ENCODE assay signal across 24 cellular contexts in genomic region chr1:168438626-168439025, GRCh38.
"Had no signal": no experiment of that assay in that cellular context is flagged by ENCODE, and none has a peak within 500 bp of the region (broad histone marks: within the 10 kb centered on the region; RNA-seq: fewer than 3 reads in every experiment).

No MANE protein-coding gene starts in this region.

- H3K27me3 ChIP-seq: breast epithelium, heart left ventricle, neutrophil, ovary, spleen, vagina had no signal

- H3K9me3 ChIP-seq: breast epithelium, heart left ventricle, lower lobe of right lung, neutrophil, ovary, prostate gland, spleen, thoracic aorta, vagina had no signal

- DNase-seq: activated CD4-positive, alpha-beta T cell treated with anti-CD3 and anti-CD28 coated beads, Interleukin-2, amount 10 ng/mL, durations not matched to agents 7 days and 5 days; activated CD4-positive, CD25-positive, alpha-beta regulatory T cell treated with anti-CD3 and anti-CD28 coated beads, Interleukin-2, amount 50 U/mL, for 72 hours; activated CD8-positive, alpha-beta memory T cell treated with anti-CD3 and anti-CD28 coated beads, Interleukin-2, amount 50 U/mL, for 4 hours; activated effector memory CD4-positive, alpha-beta T cell treated with anti-CD3 and anti-CD28 coated beads, Interleukin-2, amount 50 U/mL, for 16 hours; activated T-cell treated with anti-CD3 and anti-CD28 coated beads, Interleukin-2, amount 50 U/mL, for 48 hours; amniotic stem cell; cerebellar nuclear complex; endodermal cell; heart left ventricle; lower lobe of right lung; naive B cell; ovary; spleen; stimulated activated CD4-positive, alpha-beta T cell treated with anti-CD3 and anti-CD28 coated beads, Interleukin-4, amount 100 ng/mL, for 1 hour; stimulated activated naive CD4-positive, alpha-beta T cell treated with Interleukin-2 at 50 U/mL for 16 hours; WERI-Rb-1 had no signal

- H3K4me3 ChIP-seq: lower lobe of right lung, ovary, prostate gland, thoracic aorta, vagina had no signal

- H3K4me1 ChIP-seq: breast epithelium, lower lobe of right lung, prostate gland, vagina had no signal

- H3K9me3 Mint-ChIP-seq: activated CD4-positive, alpha-beta T cell treated with anti-CD3 and anti-CD28 coated beads, Interleukin-2, amount 10 ng/mL, durations not matched to agents 7 days and 5 days; activated naive CD4-positive, alpha-beta T cell treated with anti-CD3 and anti-CD28 coated beads, Interleukin-2, amount 50 U/mL, for 24 hours; endodermal cell; naive B cell; type B pancreatic cell had no signal

- H3K4me3 Mint-ChIP-seq: endodermal cell, type B pancreatic cell had no signal

- H3K36me3 ChIP-seq: breast epithelium, heart left ventricle, lower lobe of right lung, neutrophil, ovary, prostate gland, spleen, thoracic aorta, vagina, WERI-Rb-1 had no signal

- H3K27ac ChIP-seq: breast epithelium, coronary artery, heart left ventricle, lower lobe of right lung, neutrophil, ovary, prostate gland, thoracic aorta, vagina, WERI-Rb-1 had no signal

- H3K27ac Mint-ChIP-seq: activated naive CD4-positive, alpha-beta T cell treated with anti-CD3 and anti-CD28 coated beads, Interleukin-2, amount 50 U/mL, for 24 hours; endodermal cell; type B pancreatic cell had no signal

- H3K36me3 Mint-ChIP-seq: activated naive CD4-positive, alpha-beta T cell treated with anti-CD3 and anti-CD28 coated beads, Interleukin-2, amount 50 U/mL, for 24 hours; naive B cell; type B pancreatic cell had no signal

- H3K27me3 Mint-ChIP-seq: activated naive CD4-positive, alpha-beta T cell treated with anti-CD3 and anti-CD28 coated beads, Interleukin-2, amount 50 U/mL, for 24 hours had no signal
